In the genomic region with DNA sequence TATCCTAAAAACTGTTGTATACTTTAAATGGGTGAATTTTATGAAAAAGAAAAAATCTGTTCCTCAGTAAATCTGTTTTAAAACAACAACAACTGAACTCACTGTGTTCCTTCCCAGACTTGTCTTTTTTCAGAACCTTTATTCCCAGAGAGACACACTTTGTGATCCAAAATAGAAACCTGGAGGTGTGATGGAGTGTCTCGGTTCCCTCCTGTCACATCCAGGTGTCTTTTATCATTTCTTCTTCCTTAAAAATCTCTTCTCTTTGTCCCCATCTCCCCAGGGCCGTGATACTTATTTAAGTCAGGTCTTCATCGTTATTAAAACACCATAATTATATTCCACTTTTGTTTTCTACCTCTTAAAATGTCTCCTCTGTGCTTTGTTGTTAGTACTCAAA, we compare ENCODE assay signal across 37 cellular contexts.
"Had no signal": no experiment of that assay in that cellular context is flagged by ENCODE, and none has a peak within 500 bp of the region (broad histone marks: within the 10 kb centered on the region; RNA-seq: fewer than 3 reads in every experiment).

No MANE protein-coding gene starts in this region.

- H3K4me1 Mint-ChIP-seq: activated CD4-positive, alpha-beta memory T cell treated with anti-CD3 and anti-CD28 coated beads, Interleukin-2, amount 10 ng/mL, durations not matched to agents 7 days and 5 days; activated CD4-positive, alpha-beta T cell treated with anti-CD3 and anti-CD28 coated beads for 36 hours; activated CD4-positive, alpha-beta T cell treated with anti-CD3 and anti-CD28 coated beads, Interleukin-2, amount 10 ng/mL, durations not matched to agents 7 days and 5 days; activated CD8-positive, alpha-beta memory T cell treated with anti-CD3 and anti-CD28 coated beads, Interleukin-2, amount 10 ng/mL, durations not matched to agents 7 days and 5 days; activated naive CD8-positive, alpha-beta T cell treated with anti-CD3 and anti-CD28 coated beads for 36 hours; activated T-helper 17 cell treated with anti-CD3 and anti-CD28 coated beads, Interleukin-2, amount 50 U/mL, for 72 hours; WTC11 had no signal

- H3K27ac ChIP-seq: adrenal gland, cardiac muscle cell, WERI-Rb-1 had no signal

- H3K27me3 ChIP-seq: adrenal gland, cardiac muscle cell had no signal

- H3K4me3 Mint-ChIP-seq: activated CD4-positive, alpha-beta memory T cell treated with anti-CD3 and anti-CD28 coated beads, Interleukin-2, amount 10 ng/mL, durations not matched to agents 7 days and 5 days; activated CD4-positive, alpha-beta T cell treated with anti-CD3 and anti-CD28 coated beads for 36 hours; activated CD4-positive, alpha-beta T cell treated with anti-CD3 and anti-CD28 coated beads, Interleukin-2, amount 10 ng/mL, durations not matched to agents 7 days and 5 days; activated CD8-positive, alpha-beta memory T cell treated with anti-CD3 and anti-CD28 coated beads, Interleukin-2, amount 10 ng/mL, durations not matched to agents 7 days and 5 days; activated CD8-positive, alpha-beta T cell treated with anti-CD3 and anti-CD28 coated beads, Interleukin-2, amount 10 ng/mL, durations not matched to agents 7 days and 5 days; activated naive CD4-positive, alpha-beta T cell treated with anti-CD3 and anti-CD28 coated beads for 36 hours; activated naive CD8-positive, alpha-beta T cell treated with anti-CD3 and anti-CD28 coated beads for 36 hours; activated T-cell treated with anti-CD3 and anti-CD28 coated beads, Interleukin-2, amount 50 U/mL, for 4 hours; activated T-cell treated with anti-CD3 and anti-CD28 coated beads, Interleukin-2, amount 50 U/mL, for 72 hours; activated T-helper 1 cell treated with anti-CD3 and anti-CD28 coated beads, Interleukin-12 subunit alpha, Interleukin-12 subunit beta, Interleukin-2, Interleukin-4 antibody, amounts not matched to agents 30 ng/mL and 10 ng/mL and 1 ng/mL, durations not matched to agents 14 hours and 24 hours and 36 hours; activated T-helper 17 cell treated with anti-CD3 and anti-CD28 coated beads, Interleukin-2, amount 50 U/mL, for 72 hours; brain; T-helper 1 cell treated with Interleukin-12 subunit alpha and Interleukin-12 subunit beta and Interleukin-4 antibody, amounts not matched to agents 30 μg/mL and 1 μg/mL, for 36 hours; T-helper 2 cell treated with Interferon-gamma antibody and Interleukin-4, amounts not matched to agents 5 μg/mL and 100 μg/mL, for 36 hours; WTC11 had no signal

- H3K27ac Mint-ChIP-seq: activated CD4-positive, alpha-beta memory T cell treated with anti-CD3 and anti-CD28 coated beads, Interleukin-2, amount 10 ng/mL, durations not matched to agents 7 days and 5 days; activated CD4-positive, alpha-beta T cell treated with anti-CD3 and anti-CD28 coated beads for 36 hours; activated CD4-positive, alpha-beta T cell treated with anti-CD3 and anti-CD28 coated beads, Interleukin-2, amount 10 ng/mL, durations not matched to agents 7 days and 5 days; activated CD8-positive, alpha-beta memory T cell treated with anti-CD3 and anti-CD28 coated beads, Interleukin-2, amount 10 ng/mL, durations not matched to agents 7 days and 5 days; activated CD8-positive, alpha-beta T cell treated with anti-CD3 and anti-CD28 coated beads, Interleukin-2, amount 10 ng/mL, durations not matched to agents 7 days and 5 days; activated naive CD4-positive, alpha-beta T cell treated with anti-CD3 and anti-CD28 coated beads for 36 hours; activated naive CD4-positive, alpha-beta T cell treated with anti-CD3 and anti-CD28 coated beads, Interleukin-2, amount 50 U/mL, for 72 hours; activated naive CD8-positive, alpha-beta T cell treated with anti-CD3 and anti-CD28 coated beads for 36 hours; activated T-cell treated with anti-CD3 and anti-CD28 coated beads, Interleukin-2, amount 50 U/mL, for 72 hours; activated T-helper 1 cell treated with anti-CD3 and anti-CD28 coated beads, Interleukin-12 subunit alpha, Interleukin-12 subunit beta, Interleukin-2, Interleukin-4 antibody, amounts not matched to agents 30 ng/mL and 10 ng/mL and 1 ng/mL, durations not matched to agents 14 hours and 24 hours and 36 hours; activated T-helper 17 cell treated with anti-CD3 and anti-CD28 coated beads, Interleukin-2, amount 50 U/mL, for 72 hours; brain; T-helper 1 cell treated with Interleukin-12 subunit alpha and Interleukin-12 subunit beta and Interleukin-4 antibody, amounts not matched to agents 30 μg/mL and 1 μg/mL, for 36 hours; T-helper 2 cell treated with Interferon-gamma antibody and Interleukin-4, amounts not matched to agents 5 μg/mL and 100 μg/mL, for 36 hours; WTC11 had no signal

- H3K9me3 ChIP-seq: adrenal gland had no signal

- H3K36me3 Mint-ChIP-seq: activated naive CD8-positive, alpha-beta T cell treated with anti-CD3 and anti-CD28 coated beads for 36 hours had no signal

- H3K27me3 Mint-ChIP-seq: activated CD4-positive, alpha-beta T cell treated with anti-CD3 and anti-CD28 coated beads for 36 hours; activated naive CD8-positive, alpha-beta T cell treated with anti-CD3 and anti-CD28 coated beads for 36 hours; activated T-helper 17 cell treated with anti-CD3 and anti-CD28 coated beads, Interleukin-2, amount 50 U/mL, for 72 hours; brain had no signal

- H3K4me1 ChIP-seq: adrenal gland had no signal

- DNase-seq: activated CD4-positive, alpha-beta memory T cell treated with anti-CD3 and anti-CD28 coated beads, Interleukin-2, amount 10 ng/mL, durations not matched to agents 7 days and 5 days; activated CD4-positive, alpha-beta T cell treated with anti-CD3 and anti-CD28 coated beads for 1 hour; activated CD4-positive, alpha-beta T cell treated with anti-CD3 and anti-CD28 coated beads for 36 hours; activated CD4-positive, alpha-beta T cell treated with anti-CD3 and anti-CD28 coated beads for 48 hours; activated CD4-positive, alpha-beta T cell treated with anti-CD3 and anti-CD28 coated beads, Interleukin-2, amount 10 ng/mL, durations not matched to agents 7 days and 5 days; activated CD4-positive, alpha-beta T cell treated with anti-CD3 and anti-CD28 coated beads, Interleukin-2, amount 50 U/mL, for 48 hours; activated CD4-positive, CD25-positive, alpha-beta regulatory T cell; activated CD8-positive, alpha-beta memory T cell treated with anti-CD3 and anti-CD28 coated beads for 24 hours; activated CD8-positive, alpha-beta memory T cell treated with anti-CD3 and anti-CD28 coated beads, Interleukin-2, amount 10 ng/mL, durations not matched to agents 7 days and 5 days; activated CD8-positive, alpha-beta memory T cell treated with anti-CD3 and anti-CD28 coated beads, Interleukin-2, amount 50 U/mL, for 48 hours; activated CD8-positive, alpha-beta T cell treated with anti-CD3 and anti-CD28 coated beads, Interleukin-2, amount 10 ng/mL, durations not matched to agents 7 days and 5 days; activated effector memory CD4-positive, alpha-beta T cell treated with anti-CD3 and anti-CD28 coated beads, Interleukin-2, amount 50 U/mL, for 16 hours; activated gamma-delta T cell treated with Interleukin-2 at 50 U/mL for 16 hours; activated naive CD4-positive, alpha-beta T cell; activated naive CD4-positive, alpha-beta T cell treated with anti-CD3 and anti-CD28 coated beads for 36 hours; activated naive CD4-positive, alpha-beta T cell treated with anti-CD3 and anti-CD28 coated beads, Interleukin-2, amount 50 U/mL, for 16 hours; activated naive CD8-positive, alpha-beta T cell treated with anti-CD3 and anti-CD28 coated beads for 36 hours; activated T-cell treated with anti-CD3 and anti-CD28 coated beads, Interleukin-2, amount 50 U/mL, for 4 hours; activated T-cell treated with anti-CD3 and anti-CD28 coated beads, Interleukin-2, amount 50 U/mL, for 72 hours; adrenal gland; amniotic stem cell; aorta; central memory CD4-positive, alpha-beta T cell; SW 1271; T-helper 1 cell; T-helper 2 cell; T-helper 9 cell; WERI-Rb-1 had no signal

- H3K36me3 ChIP-seq: adrenal gland, cardiac muscle cell, WERI-Rb-1 had no signal

- H3K9me3 Mint-ChIP-seq: activated naive CD4-positive, alpha-beta T cell treated with anti-CD3 and anti-CD28 coated beads for 36 hours; activated naive CD4-positive, alpha-beta T cell treated with anti-CD3 and anti-CD28 coated beads, Interleukin-2, amount 50 U/mL, for 72 hours; activated T-cell treated with anti-CD3 and anti-CD28 coated beads, Interleukin-2, amount 50 U/mL, for 72 hours; activated T-helper 17 cell treated with anti-CD3 and anti-CD28 coated beads, Interleukin-2, amount 50 U/mL, for 72 hours had no signal

- H3K4me3 ChIP-seq: adrenal gland, cardiac muscle cell had no signal

- FAIRE-seq: bronchial epithelial cell had no signal
